In genomic region chr5:172453206-172453985, GRCh38 we compare ENCODE assay signal across 8 cellular contexts. TPM values are rescaled to one million over a fixed set of nuclear protein-coding genes. Genes with fewer than 3 reads are reported as not detected.
DNase-seq lines count a peak whose midpoint lies in the region; ATAC-seq and TF ChIP-seq lines count a peak whose summit lies in the region.

No MANE protein-coding gene starts in this region.

- no peaks in the 10 kb centered on the region for H3K36me3 Mint-ChIP-seq in activated T-helper 17 cell treated with anti-CD3 and anti-CD28 coated beads, Interleukin-2, amount 50 U/mL, for 72 hours (ENCODE audit: low read depth)
- H3K36me3 Mint-ChIP-seq in progenitor cell of endocrine pancreas (ENCODE audit: insufficient read depth) = peaks cover 8% of the 10 kb centered on the region

- peak; percentile 70 for TF ChIP-seq CTCF in progenitor cell of endocrine pancreas (IDR thresholded peaks at IDR 0.05; ENCODE audit: unreplicated experiment)

- no peaks in the 10 kb centered on the region for H3K9me3 Mint-ChIP-seq in activated T-helper 17 cell treated with anti-CD3 and anti-CD28 coated beads, Interleukin-2, amount 50 U/mL, for 72 hours
- H3K9me3 Mint-ChIP-seq in progenitor cell of endocrine pancreas (ENCODE audit: low read depth) = no peaks in the 10 kb centered on the region

- peak overlapping the region; percentile 50 for H3K4me3 Mint-ChIP-seq in activated T-helper 17 cell treated with anti-CD3 and anti-CD28 coated beads, Interleukin-2, amount 50 U/mL, for 72 hours
- peak overlapping the region; percentile 94 for H3K4me3 Mint-ChIP-seq in progenitor cell of endocrine pancreas (ENCODE audit: low read depth)

- peaks cover 3% of the 10 kb centered on the region for H3K36me3 ChIP-seq in HUES6 (ENCODE audit: control insufficient read depth, insufficient read depth, low read length)

- peak overlapping the region; percentile 2; the same call in 1 of the 2 replicates for H3K27ac ChIP-seq in HUES6 (ENCODE audit: low read depth, low read length)

- no peaks in the 10 kb centered on the region for H3K27me3 ChIP-seq in HUES6 (ENCODE audit: control insufficient read depth, insufficient read depth, low read length)

- peak overlapping the region; percentile 61 for H3K9ac ChIP-seq in HUES6 (ENCODE audit: low read length)

- no peak for ATAC-seq in activated T-helper 17 cell treated with anti-CD3 and anti-CD28 coated beads, Interleukin-2, amount 50 U/mL, for 72 hours (replicated peaks)
- ATAC-seq in HG02763 (IDR thresholded peaks at IDR 0.05; ENCODE audit: unreplicated experiment) (no peak), HG03442 (IDR thresholded peaks at IDR 0.05; ENCODE audit: unreplicated experiment) (no peak), GM19455 (IDR thresholded peaks at IDR 0.05; ENCODE audit: unreplicated experiment) (no peak)

- peaks cover 38% of the 10 kb centered on the region for H3K27me3 Mint-ChIP-seq in activated T-helper 17 cell treated with anti-CD3 and anti-CD28 coated beads, Interleukin-2, amount 50 U/mL, for 72 hours
- H3K27me3 Mint-ChIP-seq in progenitor cell of endocrine pancreas = peaks cover 5% of the 10 kb centered on the region

- H3K4me3 ChIP-seq in HUES6 (ENCODE audit: low read depth, low read length) = peak overlapping the region; percentile 71

- no peak overlapping the region for H3K27ac Mint-ChIP-seq in activated T-helper 17 cell treated with anti-CD3 and anti-CD28 coated beads, Interleukin-2, amount 50 U/mL, for 72 hours
- peak overlapping the region; percentile 94 for H3K27ac Mint-ChIP-seq in progenitor cell of endocrine pancreas

- peaks cover 5% of the 10 kb centered on the region for H3K4me1 Mint-ChIP-seq in activated T-helper 17 cell treated with anti-CD3 and anti-CD28 coated beads, Interleukin-2, amount 50 U/mL, for 72 hours
- H3K4me1 Mint-ChIP-seq in progenitor cell of endocrine pancreas (ENCODE audit: low read depth) = peaks cover 16% of the 10 kb centered on the region

- H3K4me1 ChIP-seq in HUES6 (ENCODE audit: control insufficient read depth, insufficient read depth, low read length) = peaks cover 38% of the 10 kb centered on the region

- H3K9me3 ChIP-seq in HUES6 (ENCODE audit: control insufficient read depth, insufficient read depth, low read depth, low read length) = no peaks in the 10 kb centered on the region

- peak; percentile 56 for DNase-seq in Ammon's horn (ENCODE audit: low spot score)
- DNase-seq in cardiac septum (ENCODE audit: low spot score) = peak; percentile 74
- DNase-seq in progenitor cell of endocrine pancreas (ENCODE audit: low spot score, unreplicated experiment) = peak; percentile 40

- intact Hi-C loops in cardiac septum (cut with DNase I) = loop anchor here (2.0 to 5.0 kb wide), 2 partner anchors 35 to 171 kb away; partner anchors contain the start of gene UBTD2

RNA-seq across cellular contexts. Expression of gene SH3PXD2B, which starts 0.9 kb away (rescaled TPM):
- under 1 TPM; 0.08 to 0.09 TPM for total RNA-seq in activated T-helper 17 cell treated with anti-CD3 and anti-CD28 coated beads, Interleukin-2, amount 50 U/mL, for 72 hours
- 5.1 TPM for total RNA-seq in cardiac septum
- total RNA-seq in progenitor cell of endocrine pancreas = 72.4 and 79.8 TPM in 2 replicates

Comparison
In these comparisons a context has a peak if more than half of its experiments do, and no peak if none do; other contexts are left out.
1. RNA of gene SH3PXD2B, which starts 0.9 kb away (total RNA-seq): 72.4 to 79.8 TPM in progenitor cell of endocrine pancreas; 5.1 TPM in cardiac septum (single experiment) and 0.08 to 0.09 TPM in activated T-helper 17 cell treated with anti-CD3 and anti-CD28 coated beads, Interleukin-2, amount 50 U/mL, for 72 hours; every median in the first group is over 10 times any median in the second.
2. Peak in every context shown above with its lines, with median percentiles within 50 percentile points of each other: DNase-seq.